8 cellular contexts compared by ENCODE assay signal in genomic region chr7:151341357-151342101, GRCh38. TPM values are rescaled to one million over a fixed set of nuclear protein-coding genes. Genes with fewer than 3 reads are reported as not detected.
DNase-seq lines count a peak whose midpoint lies in the region; ATAC-seq and TF ChIP-seq lines count a peak whose summit lies in the region.

TSS of gene NUB1 (plus strand) at chr7:151341812. CDS start at chr7:151345350, 3,538 bp downstream.

- H3K27ac ChIP-seq in KOPT-K1 (ENCODE audit: low read depth, low read length, poor library complexity, severe bottlenecking): peak within 1 kb of the TSS; percentile 69
- H3K27ac ChIP-seq in RWPE1: peak within 1 kb of the TSS; percentile 74

- H3K36me3 Mint-ChIP-seq in natural killer cell: peaks cover 7% of the 10 kb centered on the region

- no peaks in the 10 kb centered on the region for H3K27me3 Mint-ChIP-seq in natural killer cell (ENCODE audit: low read depth in 2 of 2)

- H3K9me3 ChIP-seq in KOPT-K1 (ENCODE audit: insufficient read depth, low read length, poor library complexity, severe bottlenecking): peaks cover 6% of the 10 kb centered on the region

- peaks cover 19% of the 10 kb centered on the region for H3K36me3 ChIP-seq in KOPT-K1 (ENCODE audit: insufficient read depth, low read length)

- H3K4me3 Mint-ChIP-seq in natural killer cell: peak within 1 kb of the TSS; percentile 95

- intact Hi-C loops in natural killer cell (cut with micrococcal nuclease): loop anchor here (1.0 to 10.0 kb wide), 4 partner anchors 9 to 259 kb away; partner anchors contain the start of genes ABCF2, FASTK, RHEB and TMUB1

- CTCF ChIA-PET in RWPE1 (lab: Yijun Ruan, JAX): no interaction called here

- no peaks in the 10 kb centered on the region for H3K9me3 Mint-ChIP-seq in natural killer cell

- POLR2A ChIA-PET in RWPE1 (lab: Yijun Ruan, JAX; ENCODE audit: low non-redundant PET): no interaction called here

- peak within 1 kb of the TSS; percentile 91 to 96 for H3K27ac Mint-ChIP-seq in natural killer cell

- peak; percentile 63 for DNase-seq in DMS114 treated with DMSO at 0.1 percent for 48 hours (lab: John Stamatoyannopoulos, UW; ENCODE audit: unreplicated experiment)
- DNase-seq in RWPE1 (ENCODE audit: low spot score): peak; percentile 78
- DNase-seq in activated effector memory CD4-positive, alpha-beta T cell treated with Interleukin-2 at 50 U/mL for 16 hours: peak; percentile 89
- peak; percentile 73 for DNase-seq in fibroblast of peridontal ligament (ENCODE audit: extremely low read depth)
- DNase-seq in natural killer cell: peak; percentile 97
- DNase-seq in stimulated activated naive CD4-positive, alpha-beta T cell (lab: John Stamatoyannopoulos, UW): peak; percentile 79 to 95 (median 88)

- TF ChIP-seq CTCF in RWPE1 (conservative IDR thresholded peaks at IDR 0.05; ENCODE audit: low read depth) (no peak), natural killer cell (IDR thresholded peaks at IDR 0.05) (no peak)

- ATAC-seq in GM21619 (IDR thresholded peaks at IDR 0.05; ENCODE audit: unreplicated experiment): peak; percentile 44
- ATAC-seq in natural killer cell: peak; percentile 91 to 98 (median 93)

- H3K4me1 Mint-ChIP-seq in natural killer cell: peaks cover 14 to 25% of the 10 kb centered on the region in 2 donors

RNA-seq across cellular contexts. Expression of gene NUB1, which starts in this region (rescaled TPM):
- 100 to 1,000 TPM; 110 to 113 (median 111) TPM for total RNA-seq in natural killer cell

Comparison
In these comparisons a context has a peak if more than half of its experiments do, and no peak if none do; other contexts are left out.
1. Peak in every context shown above with its lines: DNase-seq, ATAC-seq and H3K27ac ChIP-seq.